In genomic region chr12:30796891-30797371, GRCh38 we compare ENCODE assay signal across 8 cellular contexts. TPM values are rescaled to one million over a fixed set of nuclear protein-coding genes. Genes with fewer than 3 reads are reported as not detected.
DNase-seq lines count a peak whose midpoint lies in the region; ATAC-seq, FAIRE-seq and TF ChIP-seq lines count a peak whose summit lies in the region.

No MANE protein-coding gene starts in this region.

- intact Hi-C loops in K562 (cut with micrococcal nuclease), result loop anchor here (2.0 kb wide), 1 partner anchor 42 kb away; the partner anchor contains the start of gene CAPRIN2

- ATAC-seq in K562 (no peak), GM19328 (IDR thresholded peaks at IDR 0.05; ENCODE audit: unreplicated experiment) (no peak), GM18870 (IDR thresholded peaks at IDR 0.05; ENCODE audit: unreplicated experiment) (no peak)

- H3K36me3 ChIP-seq in K562 (ENCODE audit: control insufficient read depth, insufficient read depth, low read length) (no peaks in the 10 kb centered on the region), urinary bladder (ENCODE audit: insufficient read depth) (no peaks in the 10 kb centered on the region)

- no peak for TF ChIP-seq EP300 in K562 (IDR thresholded peaks at IDR 0.05; ENCODE audit: low read length)

- 14% methylated on average over 19 of the region's 22 CpGs for WGBS in K562 (ENCODE audit: insufficient coverage, low coverage, missing lambda C conversion rate)
- WGBS in urinary bladder, result 10% methylated on average over 22 of the region's 22 CpGs

- no peak for TF ChIP-seq RAD21 in K562 (CRISPR knock-in tag; conservative IDR thresholded peaks at IDR 0.05 in 1 of 2, IDR thresholded peaks at IDR 0.05 in 1 of 2)

- no peak for FAIRE-seq in K562 (lab: Jason Lieb, UNC)

- H3K79me2 ChIP-seq in K562 (ENCODE audit: control insufficient read depth, insufficient read depth, low read length), result no peaks in the 10 kb centered on the region

- no TSS peak for BruUV-seq in K562 (replicated peaks; lab: Mats Ljungman, UMichigan)

- no peak for TF ChIP-seq POLR2A in K562 (conservative IDR thresholded peaks at IDR 0.05)

- H3K9me3 ChIP-seq in K562 (replicated peaks; ENCODE audit: control insufficient read depth, insufficient read depth, low read depth, low read length), result no peaks in the 10 kb centered on the region

- H3K9ac ChIP-seq in K562 (ENCODE audit: insufficient read depth in 1 of 2, low read depth in 2 of 2, low read length in 2 of 2), result peak overlapping the region in 1 of 2 experiments; percentile 65; a peak in 1 of 4 replicates

- H3K4me2 ChIP-seq in K562 (ENCODE audit: insufficient read depth, low read length), result peak overlapping the region; percentile 4; the same call in 1 of the 2 replicates

- H3K4me3 ChIP-seq in AG09309 (ENCODE audit: control insufficient read depth, low read depth, low read length), result peak overlapping the region; percentile 78
- 0 out of 2 replicates have a peak overlapping the region, but pooled peaks have one; percentile 34 for H3K4me3 ChIP-seq in K562
- peak overlapping the region; percentile 54 for H3K4me3 ChIP-seq in urinary bladder (ENCODE audit: low read depth, low read length)

- DNase-seq in AG09309 (ENCODE audit: low read depth) (no peak), HS-5 (ENCODE audit: low read depth) (peak; percentile 44), K562 (ENCODE audit: extremely low read depth in 1 of 4, low spot score in 3 of 4) (no peak), left kidney (ENCODE audit: low read depth, low spot score) (peak; percentile 59), UCSD-AML1 (lab: John Stamatoyannopoulos, UW; ENCODE audit: unreplicated experiment) (no peak)

- CTCF ChIA-PET in K562 (lab: Yijun Ruan, JAX; ENCODE audit: low intra/inter-chr PET ratio), result no interaction called here

- in situ Hi-C loops in K562 (cut with MboI), result no loop called here

- peaks cover 0 to 13% of the 10 kb centered on the region in 2 experiments; a peak in 3 of 5 replicates for H3K4me1 ChIP-seq in K562 (replicated peaks in 1 of 2; ENCODE audit: control insufficient read depth in 2 of 2, insufficient read depth in 2 of 2, low read length in 2 of 2)
- H3K4me1 ChIP-seq in urinary bladder (ENCODE audit: insufficient read depth), result no peaks in the 10 kb centered on the region

- no peak overlapping the region for H2AFZ ChIP-seq in K562 (ENCODE audit: low read depth, low read length)

- POLR2A ChIA-PET in K562 (lab: Yijun Ruan, JAX), result no interaction called here

- H3K27ac ChIP-seq in K562 (ENCODE audit: extremely low read depth, low read depth, low read length), result no peak overlapping the region
- no peak overlapping the region for H3K27ac ChIP-seq in urinary bladder (ENCODE audit: low read depth)

- TF ChIP-seq CTCF in AG09309 (IDR thresholded peaks at IDR 0.05; ENCODE audit: control insufficient read depth, insufficient read depth, low read depth, low read length, missing control alignments), result no peak
- TF ChIP-seq CTCF in K562 (IDR thresholded peaks at IDR 0.05 in 2 of 3, conservative IDR thresholded peaks at IDR 0.05 in 1 of 3; ENCODE audit: insufficient read depth in 2 of 3, low read depth in 1 of 3, low read length in 3 of 3), result no peak

- no peaks in the 10 kb centered on the region for H3K9me1 ChIP-seq in K562 (ENCODE audit: control insufficient read depth, insufficient read depth, low read length)

- peaks cover 0 to 4% of the 10 kb centered on the region in 2 experiments; a peak in 2 of 5 replicates for H3K27me3 ChIP-seq in K562 (ENCODE audit: control insufficient read depth in 2 of 2, insufficient read depth in 2 of 2, low read length in 2 of 2)

- no peaks in the 10 kb centered on the region for H4K20me1 ChIP-seq in K562 (replicated peaks; ENCODE audit: control insufficient read depth, insufficient read depth, low read length)

TF ChIP-seq in K562, 482 proteins besides CTCF, POLR2A, EP300 and RAD21:
- TF ChIP-seq EWSR1 (IDR thresholded peaks at IDR 0.05; ENCODE audit: borderline replicate concordance, low read depth, partially characterized antibody), result no peak
- no peak for TF ChIP-seq RBM14 (IDR thresholded peaks at IDR 0.05; ENCODE audit: borderline replicate concordance, insufficient read depth, low read depth, low read length)
- TF ChIP-seq GTF2E2 (tag; IDR thresholded peaks at IDR 0.05), result no peak
- TF ChIP-seq MYNN (IDR thresholded peaks at IDR 0.05), result no peak
- no peak for TF ChIP-seq MYNN (CRISPR knock-in tag; IDR thresholded peaks at IDR 0.05)
- no peak for TF ChIP-seq USF1 (CRISPR knock-in tag; IDR thresholded peaks at IDR 0.05)
- TF ChIP-seq NFRKB (IDR thresholded peaks at IDR 0.05; ENCODE audit: low read depth), result no peak
- TF ChIP-seq, protein P1, sequence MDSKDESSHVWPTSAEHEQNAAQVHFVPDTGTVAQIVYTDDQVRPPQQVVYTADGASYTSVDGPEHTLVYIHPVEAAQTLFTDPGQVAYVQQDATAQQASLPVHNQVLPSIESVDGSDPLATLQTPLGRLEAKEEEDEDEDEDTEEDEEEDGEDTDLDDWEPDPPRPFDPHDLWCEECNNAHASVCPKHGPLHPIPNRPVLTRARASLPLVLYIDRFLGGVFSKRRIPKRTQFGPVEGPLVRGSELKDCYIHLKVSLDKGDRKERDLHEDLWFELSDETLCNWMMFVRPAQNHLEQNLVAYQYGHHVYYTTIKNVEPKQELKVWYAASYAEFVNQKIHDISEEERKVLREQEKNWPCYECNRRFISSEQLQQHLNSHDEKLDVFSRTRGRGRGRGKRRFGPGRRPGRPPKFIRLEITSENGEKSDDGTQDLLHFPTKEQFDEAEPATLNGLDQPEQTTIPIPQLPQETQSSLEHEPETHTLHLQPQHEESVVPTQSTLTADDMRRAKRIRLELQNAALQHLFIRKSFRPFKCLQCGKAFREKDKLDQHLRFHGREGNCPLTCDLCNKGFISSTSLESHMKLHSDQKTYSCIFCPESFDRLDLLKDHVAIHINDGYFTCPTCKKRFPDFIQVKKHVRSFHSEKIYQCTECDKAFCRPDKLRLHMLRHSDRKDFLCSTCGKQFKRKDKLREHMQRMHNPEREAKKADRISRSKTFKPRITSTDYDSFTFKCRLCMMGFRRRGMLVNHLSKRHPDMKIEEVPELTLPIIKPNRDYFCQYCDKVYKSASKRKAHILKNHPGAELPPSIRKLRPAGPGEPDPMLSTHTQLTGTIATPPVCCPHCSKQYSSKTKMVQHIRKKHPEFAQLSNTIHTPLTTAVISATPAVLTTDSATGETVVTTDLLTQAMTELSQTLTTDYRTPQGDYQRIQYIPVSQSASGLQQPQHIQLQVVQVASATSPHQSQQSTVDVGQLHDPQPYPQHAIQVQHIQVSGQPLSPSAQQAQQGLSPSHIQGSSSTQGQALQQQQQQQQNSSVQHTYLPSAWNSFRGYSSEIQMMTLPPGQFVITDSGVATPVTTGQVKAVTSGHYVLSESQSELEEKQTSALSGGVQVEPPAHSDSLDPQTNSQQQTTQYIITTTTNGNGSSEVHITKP (IDR thresholded peaks at IDR 0.05; ENCODE audit: partially characterized antibody), result peak; percentile 9
TF ChIP-seq in K562: peak in this region for 1.

RNA-seq across cellular contexts. Expression of gene CAPRIN2, which starts 42.2 kb away (rescaled TPM):
- total RNA-seq in K562 (2011; cell fraction: chromatin; rRNA removed; ENCODE audit: low replicate concordance), result 22.1 and 98.5 TPM in 2 replicates
- 8.2 and 17.9 TPM in 2 replicates for total RNA-seq in K562 (2011; cell fraction: nucleolus; rRNA removed)
- 28.2 and 33.9 TPM in 2 replicates for total RNA-seq in K562 (2011; cell fraction: nucleoplasm; rRNA removed)
- total RNA-seq in K562 (2014; rRNA removed) (5.3 and 6.7 TPM in 2 replicates), K562 (2014; rRNA removed; fragmentation: Illumina TruSeq; extraction: Trizol) (8.9 and 10.0 TPM in 2 replicates), K562 (2015; rRNA removed; fragmentation: Illumina TruSeq; extraction: Trizol) (8.2 and 9.4 TPM in 2 replicates), K562 (2021) (7.4 and 8.3 TPM in 2 replicates), urinary bladder (42.3 TPM)
- polyA plus RNA-seq in K562 (2011; rRNA removed) (12.3 and 14.5 TPM in 2 replicates), K562 (2014; fragmentation: Illumina TruSeq; extraction: Trizol) (11.1 and 12.3 TPM in 2 replicates), K562 (2014; fragmentation: Nextera tagmentation; extraction: Ambion mirVana) (1 to 10 TPM; 2.3 to 3.4 TPM), K562 (2014; rRNA removed) (8.8 and 9.4 TPM in 2 replicates), urinary bladder (20.1 TPM)
- polyA plus RNA-seq in K562 (2011; cell fraction: cytosol; rRNA removed), result 3.6 and 6.2 TPM in 2 replicates
- 38.3 and 43.2 TPM in 2 replicates for polyA plus RNA-seq in K562 (2011; cell fraction: nucleus; rRNA removed)
- 5.6 and 10.0 TPM in 2 replicates for polyA plus RNA-seq in K562 (2012)
- polyA minus RNA-seq in K562 (2011; rRNA and poly(A)+ RNA removed), result 10.8 and 12.1 TPM in 2 replicates
- polyA minus RNA-seq in K562 (2011; cell fraction: cytosol; rRNA and poly(A)+ RNA removed), result 2.9 and 6.1 TPM in 2 replicates
- 8.9 and 16.7 TPM in 2 replicates for polyA minus RNA-seq in K562 (2011; cell fraction: nucleus; rRNA and poly(A)+ RNA removed)

Comparison
In these comparisons a context has a peak if more than half of its experiments do, and no peak if none do; other contexts are left out.
1. DNase-seq: peak in HS-5 (single experiment) and left kidney (single experiment); none in AG09309 (single experiment), K562 (0 of 4) and UCSD-AML1 (single experiment).
2. Peak in every context shown above with its lines, with median percentiles within 50 percentile points of each other: H3K4me3 ChIP-seq.